In genomic region chr6:11042750-11043551, GRCh38 we compare ENCODE assay signal across 9 cellular contexts. TPM values are rescaled to one million over a fixed set of nuclear protein-coding genes. Genes with fewer than 3 reads are reported as not detected.
A peak's percentile ranks its signal among the peaks of the same experiment; 100 is the strongest.
DNase-seq lines count a peak whose midpoint lies in the region; ATAC-seq and TF ChIP-seq lines count a peak whose summit lies in the region.
"Had no signal": no experiment of that assay in that cellular context is flagged by ENCODE, and none has a peak within 500 bp of the region (broad histone marks: within the 10 kb centered on the region; RNA-seq: fewer than 3 reads in every experiment).

No MANE protein-coding gene starts in this region.

- ATAC-seq in left ventricle myocardium superior: peak; percentile 34
- no peak for ATAC-seq in HG03460 (IDR thresholded peaks at IDR 0.05; ENCODE audit: unreplicated experiment)
- no peak for ATAC-seq in activated CD4-positive, CD25-positive, alpha-beta regulatory T cell treated with anti-CD3 and anti-CD28 coated beads, Interleukin-2, amount 50 U/mL, for 24 hours
- ATAC-seq in aorta (ENCODE audit: low FRiP score): no peak

- H3K9me3 ChIP-seq in HEK293 (ENCODE audit: control insufficient read depth, insufficient read depth, low read depth, low read length): no peaks in the 10 kb centered on the region
- H3K9me3 ChIP-seq in stomach: peaks cover 0 to 4% (median 0%) of the 10 kb centered on the region in 4 donors
- H3K9me3 ChIP-seq in aorta (ENCODE audit: control insufficient read depth, low read length): no peaks in the 10 kb centered on the region

- H3K27me3 ChIP-seq in stomach (peaks cover 13 to 92% (median 47%) of the 10 kb centered on the region in 3 donors), aorta (ENCODE audit: control insufficient read depth in 1 of 2, insufficient read depth in 2 of 2, low read length in 1 of 2) (peaks cover 0 to 1% of the 10 kb centered on the region in 2 donors)

- DNase-seq in AG10803 (ENCODE audit: low read depth): peak; percentile 18
- DNase-seq in left ventricle myocardium superior: no peak
- DNase-seq in stomach: no peak
- DNase-seq in aorta: no peak

- TF ChIP-seq EP300 in stomach (IDR thresholded peaks at IDR 0.05): no peak

- H3K36me3 ChIP-seq in HEK293 (ENCODE audit: control insufficient read depth in 2 of 2, insufficient read depth in 1 of 2, low read length in 2 of 2) (no peaks in the 10 kb centered on the region), stomach (no peaks in the 10 kb centered on the region), aorta (ENCODE audit: control insufficient read depth in 1 of 2, insufficient read depth in 2 of 2, low read length in 1 of 2) (no peaks in the 10 kb centered on the region)

- CTCF ChIA-PET in HEK293 (lab: Yijun Ruan, JAX): interaction anchor here (0.6 to 6.4 kb wide), 16 partner anchors 10 to 533 kb away, joined by 3 to 29 read pairs (median 4); no protein-coding TSS in a partner anchor

- peak overlapping the region; percentile 71; the same call in 1 of the 2 replicates for H3K27ac ChIP-seq in HEK293 (ENCODE audit: extremely low read depth, low read depth, low read length)
- no peak overlapping the region for H3K27ac ChIP-seq in stomach
- no peak overlapping the region for H3K27ac ChIP-seq in aorta (ENCODE audit: low read depth in 1 of 2, low read length in 2 of 2)

- POLR2A ChIA-PET in HEK293 (lab: Yijun Ruan, JAX): interaction anchor here (1.5 kb wide), 1 partner anchor 9 kb away, joined by 4 read pairs; no protein-coding TSS in a partner anchor

- H3K4me1 ChIP-seq in HEK293 (ENCODE audit: control insufficient read depth, insufficient read depth, low read length) (peaks cover 13% of the 10 kb centered on the region; the same call in 1 of the 2 replicates), stomach (peaks cover 8 to 15% (median 13%) of the 10 kb centered on the region in 4 donors), aorta (ENCODE audit: control insufficient read depth in 1 of 2, insufficient read depth in 2 of 2, low read length in 2 of 2) (no peaks in the 10 kb centered on the region)

- no peak overlapping the region; the same call in 1 of the 2 replicates for H3K4me3 ChIP-seq in AG10803 (ENCODE audit: low read length)
- peak overlapping the region; percentile 75 for H3K4me3 ChIP-seq in HEK293 (ENCODE audit: low read depth, low read length)
- peak overlapping the region; percentile 69 for H3K4me3 ChIP-seq in WI38 (ENCODE audit: low read depth, low read length)
- peak overlapping the region; percentile 51 to 88 (median 62) for H3K4me3 ChIP-seq in stomach
- H3K4me3 ChIP-seq in aorta (ENCODE audit: low read length in 2 of 2): no peak overlapping the region

- intact Hi-C loops in left ventricle myocardium superior (cut with micrococcal nuclease): no loop called here
- intact Hi-C loops in stomach (cut with DNase I; ENCODE audit: low total_unique reads): no loop called here
- intact Hi-C loops in aorta (cut with DNase I): no loop called here

- WGBS in stomach, 5 donors: 19 to 37% (median 21%) methylated on average over 12 to 17 of the region's 17 CpGs
- WGBS in aorta, 2 donors: 20 to 23% methylated on average over 17 of the region's 17 CpGs

- TF ChIP-seq CTCF in AG10803 (conservative IDR thresholded peaks at IDR 0.05; ENCODE audit: low read length) (no peak), HEK293 (tag by site-specific recombination; IDR thresholded peaks at IDR 0.05) (no peak), WI38 (IDR thresholded peaks at IDR 0.05; ENCODE audit: low read depth, low read length) (no peak), stomach (IDR thresholded peaks at IDR 0.05) (no peak)

- TF ChIP-seq POLR2A in stomach (IDR thresholded peaks at IDR 0.05): no peak

TF ChIP-seq in HEK293, 187 proteins besides CTCF, POLR2A, EP300 and RAD21 (continues in another document):
- TF ChIP-seq ZNF2 (tag by site-specific recombination; IDR thresholded peaks at IDR 0.05) (0 out of 2 replicates have a peak, but pooled peaks have one; percentile 42), ZNF266 (tag by site-specific recombination; IDR thresholded peaks at IDR 0.05; ENCODE audit: low read depth) (peak; percentile 58; the same call in 1 of the 2 replicates), ZFP69B (tag by site-specific recombination; IDR thresholded peaks at IDR 0.05) (0 out of 2 replicates have a peak, but pooled peaks have one; percentile 25), PATZ1 (tag by site-specific recombination; IDR thresholded peaks at IDR 0.05) (peak; percentile 36; the same call in 1 of the 2 replicates), GFI1B (tag by site-specific recombination; IDR thresholded peaks at IDR 0.05) (no peak), MYNN (tag by site-specific recombination; IDR thresholded peaks at IDR 0.05; ENCODE audit: borderline replicate concordance) (0 out of 2 replicates have a peak, but pooled peaks have one; percentile 15), ZNF558 (tag by site-specific recombination; IDR thresholded peaks at IDR 0.05) (peak; percentile 52; the same call in 1 of the 2 replicates), ZNF10 (tag by site-specific recombination; IDR thresholded peaks at IDR 0.05) (no peak), REST (tag by site-specific recombination; IDR thresholded peaks at IDR 0.05) (peak; percentile 57), ZNF398 (tag by site-specific recombination; IDR thresholded peaks at IDR 0.05) (peak; percentile 94), INSM2 (tag by site-specific recombination; IDR thresholded peaks at IDR 0.05) (no peak)

RNA-seq across cellular contexts. Expression of gene ELOVL2, which starts 1.2 kb away (rescaled TPM):
- total RNA-seq in left ventricle myocardium superior: 1.3 TPM
- total RNA-seq in stomach: 1 to 10 TPM in 1 of 5 donors, not detected in 4; 1.8 TPM
- under 1 TPM in 1 of 3 donors, not detected in 2; 0.23 TPM for polyA plus RNA-seq in stomach
- total RNA-seq in aorta: 1 to 10 TPM in 1 of 2 donors, under 1 TPM in 1; 0.81 to 1.5 TPM
- not detected for polyA plus RNA-seq in aorta
- total RNA-seq: dermis microvascular lymphatic vessel endothelial cell had no signal

RNA-seq across cellular contexts. Expression of gene SMIM13, which starts 50.7 kb away (rescaled TPM):
- total RNA-seq in left ventricle myocardium superior (13.1 TPM), stomach (10 to 100 TPM in 1 of 5 donors, 1 to 10 TPM in 4; 1.2 to 15.8 (median 4.5) TPM), aorta (1 to 10 TPM; 9.5 to 9.8 TPM)
- polyA plus RNA-seq in stomach (1 to 10 TPM; 2.4 to 3.3 (median 2.7) TPM), aorta (1 to 10 TPM; 2.5 to 5.4 TPM)

Comparison
In these comparisons a context has a peak if more than half of its experiments do, and no peak if none do; other contexts are left out.
1. H3K4me3 ChIP-seq: peak in HEK293 (single experiment), WI38 (single experiment) and stomach (4 of 4); none in AG10803 (single experiment) and aorta (0 of 2).